Comparison of ENCODE assay signal across 1 cellular context in the genomic region with DNA sequence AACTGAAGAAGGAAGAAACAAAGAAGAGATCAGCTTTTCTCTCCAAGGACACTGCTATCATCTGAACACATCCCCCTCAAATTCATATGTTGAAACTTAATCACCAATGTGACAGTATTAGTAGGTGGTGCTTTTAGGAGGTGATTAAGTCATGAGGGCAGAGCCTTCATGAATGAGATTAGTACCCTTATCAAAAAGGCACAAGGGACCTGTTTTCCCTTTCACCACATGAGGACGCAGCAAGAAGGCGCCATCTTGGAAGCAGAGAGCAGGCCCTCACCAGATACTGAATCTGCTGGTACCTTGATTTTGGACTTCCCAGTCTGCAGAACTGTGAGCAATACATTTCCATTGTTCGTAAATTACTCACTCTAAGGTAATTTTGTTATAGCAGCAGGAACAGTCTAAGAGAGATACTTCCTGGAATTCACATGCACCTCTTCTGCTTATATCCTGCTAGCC.
A peak's percentile ranks its signal among the peaks of the same experiment; 100 is the strongest.
TF ChIP-seq lines count a peak whose summit lies in the region.

No MANE protein-coding gene starts in this region.

TF ChIP-seq in K562, 482 proteins besides CTCF, POLR2A, EP300 and RAD21 (continued from another document and continues in another):
- TF ChIP-seq, protein P1, sequence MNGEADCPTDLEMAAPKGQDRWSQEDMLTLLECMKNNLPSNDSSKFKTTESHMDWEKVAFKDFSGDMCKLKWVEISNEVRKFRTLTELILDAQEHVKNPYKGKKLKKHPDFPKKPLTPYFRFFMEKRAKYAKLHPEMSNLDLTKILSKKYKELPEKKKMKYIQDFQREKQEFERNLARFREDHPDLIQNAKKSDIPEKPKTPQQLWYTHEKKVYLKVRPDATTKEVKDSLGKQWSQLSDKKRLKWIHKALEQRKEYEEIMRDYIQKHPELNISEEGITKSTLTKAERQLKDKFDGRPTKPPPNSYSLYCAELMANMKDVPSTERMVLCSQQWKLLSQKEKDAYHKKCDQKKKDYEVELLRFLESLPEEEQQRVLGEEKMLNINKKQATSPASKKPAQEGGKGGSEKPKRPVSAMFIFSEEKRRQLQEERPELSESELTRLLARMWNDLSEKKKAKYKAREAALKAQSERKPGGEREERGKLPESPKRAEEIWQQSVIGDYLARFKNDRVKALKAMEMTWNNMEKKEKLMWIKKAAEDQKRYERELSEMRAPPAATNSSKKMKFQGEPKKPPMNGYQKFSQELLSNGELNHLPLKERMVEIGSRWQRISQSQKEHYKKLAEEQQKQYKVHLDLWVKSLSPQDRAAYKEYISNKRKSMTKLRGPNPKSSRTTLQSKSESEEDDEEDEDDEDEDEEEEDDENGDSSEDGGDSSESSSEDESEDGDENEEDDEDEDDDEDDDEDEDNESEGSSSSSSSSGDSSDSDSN (IDR thresholded peaks at IDR 0.05; ENCODE audit: borderline replicate concordance in 1 of 2, low read depth in 2 of 2, low read length in 2 of 2): no peak
- no peak for TF ChIP-seq MCM2 (IDR thresholded peaks at IDR 0.05; ENCODE audit: low read depth)
- TF ChIP-seq, protein P2, sequence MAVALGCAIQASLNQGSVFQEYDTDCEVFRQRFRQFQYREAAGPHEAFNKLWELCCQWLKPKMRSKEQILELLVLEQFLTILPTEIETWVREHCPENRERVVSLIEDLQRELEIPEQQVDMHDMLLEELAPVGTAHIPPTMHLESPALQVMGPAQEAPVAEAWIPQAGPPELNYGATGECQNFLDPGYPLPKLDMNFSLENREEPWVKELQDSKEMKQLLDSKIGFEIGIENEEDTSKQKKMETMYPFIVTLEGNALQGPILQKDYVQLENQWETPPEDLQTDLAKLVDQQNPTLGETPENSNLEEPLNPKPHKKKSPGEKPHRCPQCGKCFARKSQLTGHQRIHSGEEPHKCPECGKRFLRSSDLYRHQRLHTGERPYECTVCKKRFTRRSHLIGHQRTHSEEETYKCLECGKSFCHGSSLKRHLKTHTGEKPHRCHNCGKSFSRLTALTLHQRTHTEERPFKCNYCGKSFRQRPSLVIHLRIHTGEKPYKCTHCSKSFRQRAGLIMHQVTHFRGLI (CRISPR knock-in tag; IDR thresholded peaks at IDR 0.05): no peak
- TF ChIP-seq ZNF830 (CRISPR knock-in tag; IDR thresholded peaks at IDR 0.05): no peak
- TF ChIP-seq HDAC2 (IDR thresholded peaks at IDR 0.05): no peak
- no peak for TF ChIP-seq ETV5 (CRISPR knock-in tag; IDR thresholded peaks at IDR 0.05; ENCODE audit: low read depth)
- TF ChIP-seq, protein P3, sequence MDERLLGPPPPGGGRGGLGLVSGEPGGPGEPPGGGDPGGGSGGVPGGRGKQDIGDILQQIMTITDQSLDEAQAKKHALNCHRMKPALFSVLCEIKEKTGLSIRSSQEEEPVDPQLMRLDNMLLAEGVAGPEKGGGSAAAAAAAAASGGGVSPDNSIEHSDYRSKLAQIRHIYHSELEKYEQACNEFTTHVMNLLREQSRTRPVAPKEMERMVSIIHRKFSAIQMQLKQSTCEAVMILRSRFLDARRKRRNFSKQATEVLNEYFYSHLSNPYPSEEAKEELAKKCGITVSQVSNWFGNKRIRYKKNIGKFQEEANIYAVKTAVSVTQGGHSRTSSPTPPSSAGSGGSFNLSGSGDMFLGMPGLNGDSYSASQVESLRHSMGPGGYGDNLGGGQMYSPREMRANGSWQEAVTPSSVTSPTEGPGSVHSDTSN (CRISPR knock-in tag; IDR thresholded peaks at IDR 0.05; ENCODE audit: low read depth): no peak
- TF ChIP-seq, protein P3 (tag; conservative IDR thresholded peaks at IDR 0.05; ENCODE audit: low read depth): no peak
- TF ChIP-seq, protein P4, sequence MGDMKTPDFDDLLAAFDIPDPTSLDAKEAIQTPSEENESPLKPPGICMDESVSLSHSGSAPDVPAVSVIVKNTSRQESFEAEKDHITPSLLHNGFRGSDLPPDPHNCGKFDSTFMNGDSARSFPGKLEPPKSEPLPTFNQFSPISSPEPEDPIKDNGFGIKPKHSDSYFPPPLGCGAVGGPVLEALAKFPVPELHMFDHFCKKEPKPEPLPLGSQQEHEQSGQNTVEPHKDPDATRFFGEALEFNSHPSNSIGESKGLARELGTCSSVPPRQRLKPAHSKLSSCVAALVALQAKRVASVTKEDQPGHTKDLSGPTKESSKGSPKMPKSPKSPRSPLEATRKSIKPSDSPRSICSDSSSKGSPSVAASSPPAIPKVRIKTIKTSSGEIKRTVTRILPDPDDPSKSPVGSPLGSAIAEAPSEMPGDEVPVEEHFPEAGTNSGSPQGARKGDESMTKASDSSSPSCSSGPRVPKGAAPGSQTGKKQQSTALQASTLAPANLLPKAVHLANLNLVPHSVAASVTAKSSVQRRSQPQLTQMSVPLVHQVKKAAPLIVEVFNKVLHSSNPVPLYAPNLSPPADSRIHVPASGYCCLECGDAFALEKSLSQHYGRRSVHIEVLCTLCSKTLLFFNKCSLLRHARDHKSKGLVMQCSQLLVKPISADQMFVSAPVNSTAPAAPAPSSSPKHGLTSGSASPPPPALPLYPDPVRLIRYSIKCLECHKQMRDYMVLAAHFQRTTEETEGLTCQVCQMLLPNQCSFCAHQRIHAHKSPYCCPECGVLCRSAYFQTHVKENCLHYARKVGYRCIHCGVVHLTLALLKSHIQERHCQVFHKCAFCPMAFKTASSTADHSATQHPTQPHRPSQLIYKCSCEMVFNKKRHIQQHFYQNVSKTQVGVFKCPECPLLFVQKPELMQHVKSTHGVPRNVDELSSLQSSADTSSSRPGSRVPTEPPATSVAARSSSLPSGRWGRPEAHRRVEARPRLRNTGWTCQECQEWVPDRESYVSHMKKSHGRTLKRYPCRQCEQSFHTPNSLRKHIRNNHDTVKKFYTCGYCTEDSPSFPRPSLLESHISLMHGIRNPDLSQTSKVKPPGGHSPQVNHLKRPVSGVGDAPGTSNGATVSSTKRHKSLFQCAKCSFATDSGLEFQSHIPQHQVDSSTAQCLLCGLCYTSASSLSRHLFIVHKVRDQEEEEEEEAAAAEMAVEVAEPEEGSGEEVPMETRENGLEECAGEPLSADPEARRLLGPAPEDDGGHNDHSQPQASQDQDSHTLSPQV (IDR thresholded peaks at IDR 0.05): 0 out of 2 replicates have a peak, but pooled peaks have one; percentile 77
- no peak for TF ChIP-seq POU5F1 (IDR thresholded peaks at IDR 0.05; ENCODE audit: borderline replicate concordance, low read depth, low read length, partially characterized antibody)
- TF ChIP-seq NR4A1 (CRISPR knock-in tag; IDR thresholded peaks at IDR 0.05): no peak
- peak; percentile 67; the same call in 1 of the 2 replicates for TF ChIP-seq NR4A1 (tag; IDR thresholded peaks at IDR 0.05)
- TF ChIP-seq CBFA2T3 (IDR thresholded peaks at IDR 0.05): peak; percentile 72
- no peak for TF ChIP-seq MED1 (CRISPR knock-in tag; IDR thresholded peaks at IDR 0.05; ENCODE audit: borderline replicate concordance)
- no peak for TF ChIP-seq SRF (CRISPR knock-in tag; IDR thresholded peaks at IDR 0.05)
- no peak for TF ChIP-seq NFATC3 (IDR thresholded peaks at IDR 0.05)
- no peak for TF ChIP-seq TCF7L2 (IDR thresholded peaks at IDR 0.05; ENCODE audit: low read depth, low read length)
- TF ChIP-seq SAP30 (IDR thresholded peaks at IDR 0.05; ENCODE audit: borderline replicate concordance, insufficient read depth, low read depth, low read length, poor library complexity, severe bottlenecking): no peak
- TF ChIP-seq PYGO2 (tag; IDR thresholded peaks at IDR 0.05): peak; percentile 65
- no peak for TF ChIP-seq HDAC3 (IDR thresholded peaks at IDR 0.05; ENCODE audit: borderline replicate concordance, partially characterized antibody)
- no peak for TF ChIP-seq IRF2 (CRISPR knock-in tag; IDR thresholded peaks at IDR 0.05)
- TF ChIP-seq NR2C1 (IDR thresholded peaks at IDR 0.05): no peak
- 0 out of 2 replicates have a peak, but pooled peaks have one; percentile 20 for TF ChIP-seq NR2C1 (tag; IDR thresholded peaks at IDR 0.05)
- TF ChIP-seq NFXL1 (CRISPR knock-in tag; IDR thresholded peaks at IDR 0.05): no peak
- TF ChIP-seq SMAD2 (IDR thresholded peaks at IDR 0.05; ENCODE audit: low read depth, low read length): no peak
- TF ChIP-seq, protein P5, sequence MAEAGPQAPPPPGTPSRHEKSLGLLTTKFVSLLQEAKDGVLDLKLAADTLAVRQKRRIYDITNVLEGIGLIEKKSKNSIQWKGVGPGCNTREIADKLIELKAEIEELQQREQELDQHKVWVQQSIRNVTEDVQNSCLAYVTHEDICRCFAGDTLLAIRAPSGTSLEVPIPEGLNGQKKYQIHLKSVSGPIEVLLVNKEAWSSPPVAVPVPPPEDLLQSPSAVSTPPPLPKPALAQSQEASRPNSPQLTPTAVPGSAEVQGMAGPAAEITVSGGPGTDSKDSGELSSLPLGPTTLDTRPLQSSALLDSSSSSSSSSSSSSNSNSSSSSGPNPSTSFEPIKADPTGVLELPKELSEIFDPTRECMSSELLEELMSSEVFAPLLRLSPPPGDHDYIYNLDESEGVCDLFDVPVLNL (CRISPR knock-in tag; IDR thresholded peaks at IDR 0.05; ENCODE audit: low read depth): no peak
- TF ChIP-seq, protein P6, sequence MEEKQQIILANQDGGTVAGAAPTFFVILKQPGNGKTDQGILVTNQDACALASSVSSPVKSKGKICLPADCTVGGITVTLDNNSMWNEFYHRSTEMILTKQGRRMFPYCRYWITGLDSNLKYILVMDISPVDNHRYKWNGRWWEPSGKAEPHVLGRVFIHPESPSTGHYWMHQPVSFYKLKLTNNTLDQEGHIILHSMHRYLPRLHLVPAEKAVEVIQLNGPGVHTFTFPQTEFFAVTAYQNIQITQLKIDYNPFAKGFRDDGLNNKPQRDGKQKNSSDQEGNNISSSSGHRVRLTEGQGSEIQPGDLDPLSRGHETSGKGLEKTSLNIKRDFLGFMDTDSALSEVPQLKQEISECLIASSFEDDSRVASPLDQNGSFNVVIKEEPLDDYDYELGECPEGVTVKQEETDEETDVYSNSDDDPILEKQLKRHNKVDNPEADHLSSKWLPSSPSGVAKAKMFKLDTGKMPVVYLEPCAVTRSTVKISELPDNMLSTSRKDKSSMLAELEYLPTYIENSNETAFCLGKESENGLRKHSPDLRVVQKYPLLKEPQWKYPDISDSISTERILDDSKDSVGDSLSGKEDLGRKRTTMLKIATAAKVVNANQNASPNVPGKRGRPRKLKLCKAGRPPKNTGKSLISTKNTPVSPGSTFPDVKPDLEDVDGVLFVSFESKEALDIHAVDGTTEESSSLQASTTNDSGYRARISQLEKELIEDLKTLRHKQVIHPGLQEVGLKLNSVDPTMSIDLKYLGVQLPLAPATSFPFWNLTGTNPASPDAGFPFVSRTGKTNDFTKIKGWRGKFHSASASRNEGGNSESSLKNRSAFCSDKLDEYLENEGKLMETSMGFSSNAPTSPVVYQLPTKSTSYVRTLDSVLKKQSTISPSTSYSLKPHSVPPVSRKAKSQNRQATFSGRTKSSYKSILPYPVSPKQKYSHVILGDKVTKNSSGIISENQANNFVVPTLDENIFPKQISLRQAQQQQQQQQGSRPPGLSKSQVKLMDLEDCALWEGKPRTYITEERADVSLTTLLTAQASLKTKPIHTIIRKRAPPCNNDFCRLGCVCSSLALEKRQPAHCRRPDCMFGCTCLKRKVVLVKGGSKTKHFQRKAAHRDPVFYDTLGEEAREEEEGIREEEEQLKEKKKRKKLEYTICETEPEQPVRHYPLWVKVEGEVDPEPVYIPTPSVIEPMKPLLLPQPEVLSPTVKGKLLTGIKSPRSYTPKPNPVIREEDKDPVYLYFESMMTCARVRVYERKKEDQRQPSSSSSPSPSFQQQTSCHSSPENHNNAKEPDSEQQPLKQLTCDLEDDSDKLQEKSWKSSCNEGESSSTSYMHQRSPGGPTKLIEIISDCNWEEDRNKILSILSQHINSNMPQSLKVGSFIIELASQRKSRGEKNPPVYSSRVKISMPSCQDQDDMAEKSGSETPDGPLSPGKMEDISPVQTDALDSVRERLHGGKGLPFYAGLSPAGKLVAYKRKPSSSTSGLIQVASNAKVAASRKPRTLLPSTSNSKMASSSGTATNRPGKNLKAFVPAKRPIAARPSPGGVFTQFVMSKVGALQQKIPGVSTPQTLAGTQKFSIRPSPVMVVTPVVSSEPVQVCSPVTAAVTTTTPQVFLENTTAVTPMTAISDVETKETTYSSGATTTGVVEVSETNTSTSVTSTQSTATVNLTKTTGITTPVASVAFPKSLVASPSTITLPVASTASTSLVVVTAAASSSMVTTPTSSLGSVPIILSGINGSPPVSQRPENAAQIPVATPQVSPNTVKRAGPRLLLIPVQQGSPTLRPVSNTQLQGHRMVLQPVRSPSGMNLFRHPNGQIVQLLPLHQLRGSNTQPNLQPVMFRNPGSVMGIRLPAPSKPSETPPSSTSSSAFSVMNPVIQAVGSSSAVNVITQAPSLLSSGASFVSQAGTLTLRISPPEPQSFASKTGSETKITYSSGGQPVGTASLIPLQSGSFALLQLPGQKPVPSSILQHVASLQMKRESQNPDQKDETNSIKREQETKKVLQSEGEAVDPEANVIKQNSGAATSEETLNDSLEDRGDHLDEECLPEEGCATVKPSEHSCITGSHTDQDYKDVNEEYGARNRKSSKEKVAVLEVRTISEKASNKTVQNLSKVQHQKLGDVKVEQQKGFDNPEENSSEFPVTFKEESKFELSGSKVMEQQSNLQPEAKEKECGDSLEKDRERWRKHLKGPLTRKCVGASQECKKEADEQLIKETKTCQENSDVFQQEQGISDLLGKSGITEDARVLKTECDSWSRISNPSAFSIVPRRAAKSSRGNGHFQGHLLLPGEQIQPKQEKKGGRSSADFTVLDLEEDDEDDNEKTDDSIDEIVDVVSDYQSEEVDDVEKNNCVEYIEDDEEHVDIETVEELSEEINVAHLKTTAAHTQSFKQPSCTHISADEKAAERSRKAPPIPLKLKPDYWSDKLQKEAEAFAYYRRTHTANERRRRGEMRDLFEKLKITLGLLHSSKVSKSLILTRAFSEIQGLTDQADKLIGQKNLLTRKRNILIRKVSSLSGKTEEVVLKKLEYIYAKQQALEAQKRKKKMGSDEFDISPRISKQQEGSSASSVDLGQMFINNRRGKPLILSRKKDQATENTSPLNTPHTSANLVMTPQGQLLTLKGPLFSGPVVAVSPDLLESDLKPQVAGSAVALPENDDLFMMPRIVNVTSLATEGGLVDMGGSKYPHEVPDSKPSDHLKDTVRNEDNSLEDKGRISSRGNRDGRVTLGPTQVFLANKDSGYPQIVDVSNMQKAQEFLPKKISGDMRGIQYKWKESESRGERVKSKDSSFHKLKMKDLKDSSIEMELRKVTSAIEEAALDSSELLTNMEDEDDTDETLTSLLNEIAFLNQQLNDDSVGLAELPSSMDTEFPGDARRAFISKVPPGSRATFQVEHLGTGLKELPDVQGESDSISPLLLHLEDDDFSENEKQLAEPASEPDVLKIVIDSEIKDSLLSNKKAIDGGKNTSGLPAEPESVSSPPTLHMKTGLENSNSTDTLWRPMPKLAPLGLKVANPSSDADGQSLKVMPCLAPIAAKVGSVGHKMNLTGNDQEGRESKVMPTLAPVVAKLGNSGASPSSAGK (IDR thresholded peaks at IDR 0.05): no peak
